24 cellular contexts compared by ENCODE assay signal in the genomic region with DNA sequence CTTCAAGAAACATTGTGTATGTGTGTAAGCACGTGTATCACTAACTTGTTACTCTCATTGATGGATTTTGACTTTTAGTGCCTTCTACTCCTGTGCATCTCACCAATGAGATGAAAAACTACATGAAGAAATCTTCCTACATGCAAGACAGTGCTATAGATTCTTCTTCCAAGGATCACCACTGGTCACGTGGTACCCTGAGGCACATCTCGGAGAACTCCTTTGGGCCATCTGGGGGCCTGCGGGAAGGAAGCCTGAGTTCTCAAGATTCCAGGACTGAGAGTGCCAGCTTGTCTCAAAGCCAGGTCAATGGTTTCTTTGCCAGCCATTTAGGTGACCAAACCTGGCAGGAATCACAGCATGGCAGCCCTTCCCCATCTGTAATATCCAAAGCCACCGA.
"Had no signal": no experiment of that assay in that cellular context is flagged by ENCODE, and none has a peak within 500 bp of the region (broad histone marks: within the 10 kb centered on the region; RNA-seq: fewer than 3 reads in every experiment).

No MANE protein-coding gene starts in this region.

- DNase-seq: islet precursor cell; left ventricle myocardium inferior; mesendoderm; naive B cell; natural killer cell; ovary; stimulated activated CD4-positive, alpha-beta T cell treated with anti-CD3 and anti-CD28 coated beads, Interleukin-12 subunit alpha, Interleukin-12 subunit beta, amount 100 ng/mL, for 4 hours; stimulated activated CD4-positive, alpha-beta T cell treated with anti-CD3 and anti-CD28 coated beads, Interleukin-15, amount 100 ng/mL, for 24 hours; stimulated activated CD4-positive, alpha-beta T cell treated with anti-CD3 and anti-CD28 coated beads, Interleukin-2, amount 100 ng/mL, for 24 hours; stimulated activated CD4-positive, alpha-beta T cell treated with anti-CD3 and anti-CD28 coated beads, Interleukin-4, amount 100 ng/mL, for 1 hour; stimulated activated naive B cell treated with anti-CD40 and anti-IgM and Interleukin-4, amounts not matched to agents 10 μg/mL and 1 μg/mL and 100 μg/mL, for 72 hours; stimulated activated naive CD8-positive, alpha-beta T cell treated with anti-CD3 and anti-CD28 coated beads, Interleukin-15, Interleukin-2, amounts not matched to agents 100 U/mL and 50 U/mL, for 24 hours; stomach; testis; thyroid gland; upper lobe of left lung had no signal

- H3K36me3 Mint-ChIP-seq: naive B cell; natural killer cell; stimulated activated naive B cell treated with anti-CD40 and anti-IgM and Interleukin-4, amounts not matched to agents 10 μg/mL and 1 μg/mL and 100 μg/mL, for 72 hours had no signal

- H3K27me3 Mint-ChIP-seq: naive B cell; progenitor cell of endocrine pancreas; stimulated activated naive B cell treated with anti-CD40 and anti-IgM and Interleukin-4, amounts not matched to agents 10 μg/mL and 1 μg/mL and 100 μg/mL, for 72 hours had no signal

- H3K9me3 Mint-ChIP-seq: mesothelial cell of epicardium; naive B cell; natural killer cell; stimulated activated naive B cell treated with anti-CD40 and anti-IgM and Interleukin-4, amounts not matched to agents 10 μg/mL and 1 μg/mL and 100 μg/mL, for 72 hours had no signal

- H3K9me3 ChIP-seq: left ventricle myocardium inferior, ovary, right atrium auricular region, stomach, testis, thyroid gland, upper lobe of left lung, vagina had no signal

- H3K27ac ChIP-seq: hepatocyte, left ventricle myocardium inferior, ovary, right atrium auricular region, skin epidermis, stomach, testis, thyroid gland, upper lobe of left lung, vagina had no signal

- ATAC-seq: natural killer cell; sciatic nerve; stimulated activated naive B cell treated with anti-CD40 and anti-IgM and Interleukin-4, amounts not matched to agents 10 μg/mL and 1 μg/mL and 100 μg/mL, for 72 hours; stimulated activated naive CD8-positive, alpha-beta T cell treated with anti-CD3 and anti-CD28 coated beads, Interleukin-15, Interleukin-2, amounts not matched to agents 100 U/mL and 50 U/mL, for 24 hours had no signal

- H3K27ac Mint-ChIP-seq: mesothelial cell of epicardium; naive B cell; natural killer cell; progenitor cell of endocrine pancreas; stimulated activated naive B cell treated with anti-CD40 and anti-IgM and Interleukin-4, amounts not matched to agents 10 μg/mL and 1 μg/mL and 100 μg/mL, for 72 hours had no signal

- H3K27me3 ChIP-seq: hepatocyte, ovary, right atrium auricular region, stomach, testis, thyroid gland, upper lobe of left lung, vagina had no signal

- H3K4me3 ChIP-seq: hepatocyte, left ventricle myocardium inferior, lung, ovary, right atrium auricular region, skin epidermis, stomach, testis, thyroid gland, upper lobe of left lung, vagina had no signal

- H3K36me3 ChIP-seq: ovary had no signal

- H3K4me1 Mint-ChIP-seq: mesothelial cell of epicardium; naive B cell; natural killer cell; stimulated activated naive B cell treated with anti-CD40 and anti-IgM and Interleukin-4, amounts not matched to agents 10 μg/mL and 1 μg/mL and 100 μg/mL, for 72 hours had no signal

- H3K4me3 Mint-ChIP-seq: mesothelial cell of epicardium; naive B cell; natural killer cell; stimulated activated naive B cell treated with anti-CD40 and anti-IgM and Interleukin-4, amounts not matched to agents 10 μg/mL and 1 μg/mL and 100 μg/mL, for 72 hours had no signal

- H3K4me1 ChIP-seq: left ventricle myocardium inferior, right atrium auricular region, stomach, testis, thyroid gland, upper lobe of left lung, vagina had no signal
